In the genomic region with DNA sequence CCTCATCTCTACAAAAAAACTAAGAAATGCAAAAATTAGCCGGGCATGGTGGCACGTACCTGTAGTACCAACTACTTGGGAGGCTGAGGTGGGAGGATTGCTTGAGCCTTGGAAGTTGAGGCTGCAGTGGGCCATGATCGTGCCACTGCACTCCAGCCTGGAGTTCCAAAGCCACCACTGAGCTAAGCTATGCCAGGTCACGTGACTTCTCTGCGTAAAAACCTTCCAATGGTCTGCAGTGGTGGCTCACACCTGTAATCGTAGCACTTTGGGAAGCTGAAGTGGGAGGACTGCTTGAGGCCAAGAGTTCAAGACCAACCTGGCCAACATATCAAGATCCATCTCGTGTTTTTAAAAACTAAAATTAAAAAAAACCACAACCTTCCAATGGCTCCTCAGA, we compare ENCODE assay signal across 1 cellular context.
TF ChIP-seq lines count a peak whose summit lies in the region.

No MANE protein-coding gene starts in this region.

TF ChIP-seq in GM12878, 131 proteins besides CTCF, POLR2A, EP300 and RAD21:
- TF ChIP-seq ZBTB40 (IDR thresholded peaks at IDR 0.05; ENCODE audit: borderline replicate concordance) = no peak
- no peak for TF ChIP-seq RB1 (IDR thresholded peaks at IDR 0.05; ENCODE audit: borderline replicate concordance)
- TF ChIP-seq, protein P1, sequence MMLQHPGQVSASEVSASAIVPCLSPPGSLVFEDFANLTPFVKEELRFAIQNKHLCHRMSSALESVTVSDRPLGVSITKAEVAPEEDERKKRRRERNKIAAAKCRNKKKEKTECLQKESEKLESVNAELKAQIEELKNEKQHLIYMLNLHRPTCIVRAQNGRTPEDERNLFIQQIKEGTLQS (IDR thresholded peaks at IDR 0.05; ENCODE audit: borderline replicate concordance, extremely low read depth, low read depth, low read length) = no peak
- TF ChIP-seq CREM (IDR thresholded peaks at IDR 0.05; ENCODE audit: low read depth) = no peak
- no peak for TF ChIP-seq HDAC2 (IDR thresholded peaks at IDR 0.05)
- TF ChIP-seq POLR2AphosphoS5 (IDR thresholded peaks at IDR 0.05; ENCODE audit: low read length) = no peak
- no peak for TF ChIP-seq BCL11A (IDR thresholded peaks at IDR 0.05; ENCODE audit: low read depth, low read length)
